27 cellular contexts compared by ENCODE assay signal in genomic region chr5:72286798-72287197, GRCh38.
"Had no signal": no experiment of that assay in that cellular context is flagged by ENCODE, and none has a peak within 500 bp of the region (broad histone marks: within the 10 kb centered on the region; RNA-seq: fewer than 3 reads in every experiment).

No MANE protein-coding gene starts in this region.

- H3K27ac ChIP-seq: ascending aorta, breast epithelium, coronary artery, heart left ventricle, WERI-Rb-1 had no signal

- H3K36me3 ChIP-seq: ascending aorta, breast epithelium had no signal

- H3K27me3 ChIP-seq: ascending aorta, breast epithelium, dorsolateral prefrontal cortex, heart left ventricle had no signal

- H3K9me3 ChIP-seq: ascending aorta, breast epithelium, heart left ventricle had no signal

- ATAC-seq: activated CD4-positive, CD25-positive, alpha-beta regulatory T cell treated with anti-CD3 and anti-CD28 coated beads, Interleukin-2, amount 50 U/mL, for 24 hours; activated CD8-positive, alpha-beta T cell treated with anti-CD3 and anti-CD28 coated beads for 36 hours; activated naive CD4-positive, alpha-beta T cell treated with anti-CD3 and anti-CD28 coated beads, Interleukin-2, amount 50 U/mL, for 72 hours; esophagus mucosa; heart left ventricle; T-helper 17 cell had no signal

- H3K4me3 ChIP-seq: ascending aorta, breast epithelium, coronary artery, dorsolateral prefrontal cortex, heart left ventricle had no signal

- DNase-seq: activated B cell treated with CpG ODN at 0.5 μM for 24 hours; activated CD4-positive, alpha-beta T cell treated with anti-CD3 and anti-CD28 coated beads for 48 hours; activated CD4-positive, alpha-beta T cell treated with anti-CD3 and anti-CD28 coated beads, Interleukin-2, amount 50 U/mL, for 1 hour; activated CD4-positive, alpha-beta T cell treated with anti-CD3 and anti-CD28 coated beads, Interleukin-2, amount 50 U/mL, for 48 hours; activated CD8-positive, alpha-beta memory T cell treated with anti-CD3 and anti-CD28 coated beads for 24 hours; activated CD8-positive, alpha-beta T cell treated with anti-CD3 and anti-CD28 coated beads for 36 hours; activated gamma-delta T cell; activated naive CD4-positive, alpha-beta T cell; activated naive CD4-positive, alpha-beta T cell treated with anti-CD3 and anti-CD28 coated beads, Interleukin-2, amount 10 ng/mL, durations not matched to agents 7 days and 5 days; activated naive CD8-positive, alpha-beta T cell treated with anti-CD3 and anti-CD28 coated beads, Interleukin-2, amount 10 ng/mL, durations not matched to agents 7 days and 5 days; activated T-cell treated with anti-CD3 and anti-CD28 coated beads, Interleukin-2, amount 50 U/mL, for 48 hours; dorsolateral prefrontal cortex; effector memory CD4-positive, alpha-beta T cell; endodermal cell; foreskin fibroblast; glutamatergic neuron; heart left ventricle; T-helper 1 cell; T-helper 17 cell; T1000; WERI-Rb-1 had no signal
